12 cellular contexts compared by ENCODE assay signal in the genomic region with DNA sequence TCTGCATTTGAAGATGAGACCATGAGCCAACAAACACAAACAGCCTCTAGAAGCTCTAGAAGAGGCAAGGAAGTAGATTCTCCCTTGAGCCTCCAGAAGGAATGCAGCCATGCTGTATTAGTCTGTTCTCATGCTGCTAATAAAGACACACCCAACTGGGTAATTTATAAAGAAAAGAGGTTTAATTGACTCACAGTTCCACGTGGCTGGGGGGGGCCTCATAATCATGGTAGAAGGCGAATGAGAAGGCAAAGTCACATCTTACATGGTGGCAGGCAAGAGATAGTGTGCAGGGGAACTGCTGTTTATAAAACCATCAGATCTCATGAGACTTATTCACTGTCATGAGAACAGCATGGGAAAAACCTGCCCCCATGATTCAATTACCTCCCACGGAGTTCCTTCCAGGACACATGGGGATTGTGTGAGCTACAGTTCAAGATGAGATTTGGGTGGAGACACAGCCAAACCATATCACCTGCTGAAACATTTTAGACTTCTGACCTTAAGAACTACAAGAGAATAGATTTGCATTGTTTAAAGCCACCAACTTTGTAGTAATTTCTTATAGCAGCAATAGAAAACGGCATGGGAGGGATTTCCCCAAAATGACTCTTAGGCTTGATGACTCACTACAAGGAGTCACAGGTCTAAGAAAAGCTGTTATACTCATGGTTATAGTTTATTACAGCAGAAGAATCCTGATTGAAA.
DNase-seq lines count a peak whose midpoint lies in the region; ATAC-seq and TF ChIP-seq lines count a peak whose summit lies in the region.
"Had no signal": no experiment of that assay in that cellular context is flagged by ENCODE, and none has a peak within 500 bp of the region (broad histone marks: within the 10 kb centered on the region; RNA-seq: fewer than 3 reads in every experiment).

No MANE protein-coding gene starts in this region.

- no peak overlapping the region for H3K4me3 ChIP-seq in cardiac fibroblast (replicated peaks in 1 of 2; ENCODE audit: low read depth in 2 of 2, low read length in 2 of 2)
- H3K4me3 ChIP-seq: GM12878 had no signal

- peaks cover 11% of the 10 kb centered on the region for H3K9me3 Mint-ChIP-seq in activated T-cell treated with anti-CD3 and anti-CD28 coated beads, Interleukin-2, amount 50 U/mL, for 24 hours
- H3K9me3 Mint-ChIP-seq in stimulated activated naive CD8-positive, alpha-beta T cell treated with anti-CD3 and anti-CD28 coated beads, Interleukin-15, Interleukin-2, amounts not matched to agents 100 ng/mL and 50 ng/mL, for 24 hours: peaks cover 9% of the 10 kb centered on the region

- DNase-seq in activated T-cell treated with anti-CD3 and anti-CD28 coated beads, Interleukin-2, amount 50 U/mL, for 24 hours: no peak
- DNase-seq in activated T-cell treated with anti-CD3 and anti-CD28 coated beads for 4 hours (no peak), cardiac fibroblast (ENCODE audit: low read depth in 2 of 2) (peak; percentile 28 to 88), GM10248 (ENCODE audit: extremely low spot score) (no peak), NCI-H1694 treated with DMSO at 0.1 percent for 48 hours (lab: John Stamatoyannopoulos, UW) (no peak)
- DNase-seq: T-cell had no signal

- ATAC-seq in HG03469 (IDR thresholded peaks at IDR 0.05; ENCODE audit: unreplicated experiment) (peak; percentile 66), GM21447 (IDR thresholded peaks at IDR 0.05; ENCODE audit: unreplicated experiment) (no peak)
- ATAC-seq: GM12878; natural killer cell treated with Interleukin-12 subunit alpha and Interleukin-12 subunit beta and Interleukin-15 and Interleukin-18, amount 100 ng/mL, for 72 hours; T-cell had no signal

- no peak overlapping the region for H3K4me3 Mint-ChIP-seq in activated T-cell treated with anti-CD3 and anti-CD28 coated beads, Interleukin-2, amount 50 U/mL, for 24 hours
- H3K4me3 Mint-ChIP-seq in stimulated activated naive CD8-positive, alpha-beta T cell treated with anti-CD3 and anti-CD28 coated beads, Interleukin-15, Interleukin-2, amounts not matched to agents 100 ng/mL and 50 ng/mL, for 24 hours: no peak overlapping the region
- H3K4me3 Mint-ChIP-seq: activated naive CD4-positive, alpha-beta T cell treated with anti-CD3 and anti-CD28 coated beads, Interleukin-2, amount 50 U/mL, for 24 hours; natural killer cell treated with Interleukin-12 subunit alpha and Interleukin-12 subunit beta and Interleukin-15 and Interleukin-18, amount 100 ng/mL, for 72 hours; T-cell had no signal

- CTCF ChIA-PET in GM10248 (lab: Yijun Ruan, JAX): no interaction called here

- no peaks in the 10 kb centered on the region for H3K36me3 Mint-ChIP-seq in activated T-cell treated with anti-CD3 and anti-CD28 coated beads, Interleukin-2, amount 50 U/mL, for 24 hours (ENCODE audit: low read depth)
- H3K36me3 Mint-ChIP-seq in stimulated activated naive CD8-positive, alpha-beta T cell treated with anti-CD3 and anti-CD28 coated beads, Interleukin-15, Interleukin-2, amounts not matched to agents 100 ng/mL and 50 ng/mL, for 24 hours (ENCODE audit: low read depth): no peaks in the 10 kb centered on the region
- H3K36me3 Mint-ChIP-seq: activated naive CD4-positive, alpha-beta T cell treated with anti-CD3 and anti-CD28 coated beads, Interleukin-2, amount 50 U/mL, for 24 hours; natural killer cell treated with Interleukin-12 subunit alpha and Interleukin-12 subunit beta and Interleukin-15 and Interleukin-18, amount 100 ng/mL, for 72 hours; T-cell had no signal

- peaks cover 14% of the 10 kb centered on the region for H3K4me1 Mint-ChIP-seq in activated T-cell treated with anti-CD3 and anti-CD28 coated beads, Interleukin-2, amount 50 U/mL, for 24 hours (ENCODE audit: low read depth)
- H3K4me1 Mint-ChIP-seq in stimulated activated naive CD8-positive, alpha-beta T cell treated with anti-CD3 and anti-CD28 coated beads, Interleukin-15, Interleukin-2, amounts not matched to agents 100 ng/mL and 50 ng/mL, for 24 hours (ENCODE audit: low read depth): peaks cover 13% of the 10 kb centered on the region
- H3K4me1 Mint-ChIP-seq: activated naive CD4-positive, alpha-beta T cell treated with anti-CD3 and anti-CD28 coated beads, Interleukin-2, amount 50 U/mL, for 24 hours; T-cell had no signal

- POLR2A ChIA-PET in GM10248 (lab: Yijun Ruan, JAX): no interaction called here

- peak overlapping the region; percentile 87 for H3K27ac Mint-ChIP-seq in activated T-cell treated with anti-CD3 and anti-CD28 coated beads, Interleukin-2, amount 50 U/mL, for 24 hours
- peak overlapping the region; percentile 53 for H3K27ac Mint-ChIP-seq in stimulated activated naive CD8-positive, alpha-beta T cell treated with anti-CD3 and anti-CD28 coated beads, Interleukin-15, Interleukin-2, amounts not matched to agents 100 ng/mL and 50 ng/mL, for 24 hours
- H3K27ac Mint-ChIP-seq: natural killer cell treated with Interleukin-12 subunit alpha and Interleukin-12 subunit beta and Interleukin-15 and Interleukin-18, amount 100 ng/mL, for 72 hours; T-cell had no signal

- TF ChIP-seq CTCF in cardiac fibroblast (IDR thresholded peaks at IDR 0.05; ENCODE audit: low read depth, low read length): no peak
- no peak for TF ChIP-seq CTCF in GM10248 (IDR thresholded peaks at IDR 0.05; ENCODE audit: control extremely low read depth, extremely low read depth, low read depth, missing control alignments)

- peaks cover 25% of the 10 kb centered on the region for H3K27me3 Mint-ChIP-seq in activated T-cell treated with anti-CD3 and anti-CD28 coated beads, Interleukin-2, amount 50 U/mL, for 24 hours
- H3K27me3 Mint-ChIP-seq in stimulated activated naive CD8-positive, alpha-beta T cell treated with anti-CD3 and anti-CD28 coated beads, Interleukin-15, Interleukin-2, amounts not matched to agents 100 ng/mL and 50 ng/mL, for 24 hours: peaks cover 20% of the 10 kb centered on the region

Comparison
In these comparisons a context has a peak if more than half of its experiments do, and no peak if none do; other contexts are left out.
1. DNase-seq: peak in cardiac fibroblast (2 of 2); none in activated T-cell treated with anti-CD3 and anti-CD28 coated beads, Interleukin-2, amount 50 U/mL, for 24 hours (single experiment), activated T-cell treated with anti-CD3 and anti-CD28 coated beads for 4 hours (single experiment), GM10248 (single experiment) and NCI-H1694 treated with DMSO at 0.1 percent for 48 hours (single experiment).